ENCODE assay signal across 1 cellular context in genomic region chr17:68035523-68036303, GRCh38.
TF ChIP-seq lines count a peak whose summit lies in the region.

KPNA2 (plus strand) TSS chr17:68035735; CDS start chr17:68037133, 1,398 bp downstream.

TF ChIP-seq in GM12878, 131 proteins besides CTCF, POLR2A, EP300 and RAD21 (continued from another document):
- TF ChIP-seq, protein P1, sequence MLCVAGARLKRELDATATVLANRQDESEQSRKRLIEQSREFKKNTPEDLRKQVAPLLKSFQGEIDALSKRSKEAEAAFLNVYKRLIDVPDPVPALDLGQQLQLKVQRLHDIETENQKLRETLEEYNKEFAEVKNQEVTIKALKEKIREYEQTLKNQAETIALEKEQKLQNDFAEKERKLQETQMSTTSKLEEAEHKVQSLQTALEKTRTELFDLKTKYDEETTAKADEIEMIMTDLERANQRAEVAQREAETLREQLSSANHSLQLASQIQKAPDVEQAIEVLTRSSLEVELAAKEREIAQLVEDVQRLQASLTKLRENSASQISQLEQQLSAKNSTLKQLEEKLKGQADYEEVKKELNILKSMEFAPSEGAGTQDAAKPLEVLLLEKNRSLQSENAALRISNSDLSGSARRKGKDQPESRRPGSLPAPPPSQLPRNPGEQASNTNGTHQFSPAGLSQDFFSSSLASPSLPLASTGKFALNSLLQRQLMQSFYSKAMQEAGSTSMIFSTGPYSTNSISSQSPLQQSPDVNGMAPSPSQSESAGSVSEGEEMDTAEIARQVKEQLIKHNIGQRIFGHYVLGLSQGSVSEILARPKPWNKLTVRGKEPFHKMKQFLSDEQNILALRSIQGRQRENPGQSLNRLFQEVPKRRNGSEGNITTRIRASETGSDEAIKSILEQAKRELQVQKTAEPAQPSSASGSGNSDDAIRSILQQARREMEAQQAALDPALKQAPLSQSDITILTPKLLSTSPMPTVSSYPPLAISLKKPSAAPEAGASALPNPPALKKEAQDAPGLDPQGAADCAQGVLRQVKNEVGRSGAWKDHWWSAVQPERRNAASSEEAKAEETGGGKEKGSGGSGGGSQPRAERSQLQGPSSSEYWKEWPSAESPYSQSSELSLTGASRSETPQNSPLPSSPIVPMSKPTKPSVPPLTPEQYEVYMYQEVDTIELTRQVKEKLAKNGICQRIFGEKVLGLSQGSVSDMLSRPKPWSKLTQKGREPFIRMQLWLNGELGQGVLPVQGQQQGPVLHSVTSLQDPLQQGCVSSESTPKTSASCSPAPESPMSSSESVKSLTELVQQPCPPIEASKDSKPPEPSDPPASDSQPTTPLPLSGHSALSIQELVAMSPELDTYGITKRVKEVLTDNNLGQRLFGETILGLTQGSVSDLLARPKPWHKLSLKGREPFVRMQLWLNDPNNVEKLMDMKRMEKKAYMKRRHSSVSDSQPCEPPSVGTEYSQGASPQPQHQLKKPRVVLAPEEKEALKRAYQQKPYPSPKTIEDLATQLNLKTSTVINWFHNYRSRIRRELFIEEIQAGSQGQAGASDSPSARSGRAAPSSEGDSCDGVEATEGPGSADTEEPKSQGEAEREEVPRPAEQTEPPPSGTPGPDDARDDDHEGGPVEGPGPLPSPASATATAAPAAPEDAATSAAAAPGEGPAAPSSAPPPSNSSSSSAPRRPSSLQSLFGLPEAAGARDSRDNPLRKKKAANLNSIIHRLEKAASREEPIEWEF (IDR thresholded peaks at IDR 0.05; ENCODE audit: insufficient replicate concordance, low read depth, low read length): no peak
- TF ChIP-seq PML (IDR thresholded peaks at IDR 0.05; ENCODE audit: low read length) (peak; percentile 90; the same call in 1 of the 2 replicates), MEF2A (IDR thresholded peaks at IDR 0.05; ENCODE audit: insufficient read depth, low read depth, low read length) (peak; percentile 15; the same call in 1 of the 2 replicates), ATF7 (IDR thresholded peaks at IDR 0.05; ENCODE audit: low read depth) (no peak), POU2F2 (IDR thresholded peaks at IDR 0.05; ENCODE audit: borderline replicate concordance, low read depth, low read length) (peak; percentile 93), PAX8 (IDR thresholded peaks at IDR 0.05) (no peak), PAX5 (IDR thresholded peaks at IDR 0.05; ENCODE audit: borderline replicate concordance, low read depth, low read length) (0 out of 2 replicates have a peak, but pooled peaks have one; percentile 24), MEF2B (IDR thresholded peaks at IDR 0.05; ENCODE audit: partially characterized antibody, poor library complexity, severe bottlenecking) (peak; percentile 8), JUNB (IDR thresholded peaks at IDR 0.05) (no peak), SMARCA5 (IDR thresholded peaks at IDR 0.05) (no peak), SRF (IDR thresholded peaks at IDR 0.05; ENCODE audit: low read depth in 2 of 2, low read length in 2 of 2) (no peak), FOS (IDR thresholded peaks at IDR 0.05; ENCODE audit: borderline replicate concordance, extremely low read depth, insufficient read length) (peak; percentile 20), ZSCAN29 (IDR thresholded peaks at IDR 0.05) (0 out of 2 replicates have a peak, but pooled peaks have one; percentile 8), ZBTB4 (CRISPR knock-in tag; IDR thresholded peaks at IDR 0.05) (no peak), SMAD5 (IDR thresholded peaks at IDR 0.05; ENCODE audit: low read depth) (peak; percentile 77), TCF12 (IDR thresholded peaks at IDR 0.05; ENCODE audit: low read depth, low read length) (0 out of 2 replicates have a peak, but pooled peaks have one; percentile 6), NR2C2 (IDR thresholded peaks at IDR 0.05; ENCODE audit: borderline replicate concordance, control insufficient read depth, insufficient read length, low read depth) (no peak), SIN3A (IDR thresholded peaks at IDR 0.05; ENCODE audit: low read depth, low read length) (peak; percentile 97), SREBF1 (IDR thresholded peaks at IDR 0.05; ENCODE audit: low read length) (no peak), SMC3 (IDR thresholded peaks at IDR 0.05; ENCODE audit: borderline replicate concordance, low read length) (no peak), SUZ12 (IDR thresholded peaks at IDR 0.05; ENCODE audit: unreplicated experiment) (no peak), BCL11A (IDR thresholded peaks at IDR 0.05; ENCODE audit: low read depth, low read length) (no peak), MAX (IDR thresholded peaks at IDR 0.05; ENCODE audit: low read depth, low read length) (peak; percentile 85; the same call in 1 of the 2 replicates), BHLHE40 (IDR thresholded peaks at IDR 0.05; ENCODE audit: borderline replicate concordance in 1 of 2, low read depth in 2 of 2, low read length in 1 of 2) (peak; percentile 89 to 96), TCF7 (IDR thresholded peaks at IDR 0.05; ENCODE audit: borderline replicate concordance) (no peak), IRF4 (IDR thresholded peaks at IDR 0.05; ENCODE audit: low read depth, low read length) (no peak), SP1 (IDR thresholded peaks at IDR 0.05; ENCODE audit: low read depth, low read length) (peak; percentile 79), SREBF2 (IDR thresholded peaks at IDR 0.05; ENCODE audit: low read length) (no peak), LARP7 (IDR thresholded peaks at IDR 0.05) (peak; percentile 82), NFXL1 (IDR thresholded peaks at IDR 0.05; ENCODE audit: borderline replicate concordance) (no peak), STAT3 (IDR thresholded peaks at IDR 0.05; ENCODE audit: low read depth, low read length) (no peak), HDGF (IDR thresholded peaks at IDR 0.05) (0 out of 2 replicates have a peak, but pooled peaks have one; percentile 58), BRCA1 (IDR thresholded peaks at IDR 0.05; ENCODE audit: low read depth, low read length) (peak; percentile 68; the same call in 1 of the 2 replicates), EGR1 (IDR thresholded peaks at IDR 0.05; ENCODE audit: borderline replicate concordance in 1 of 2, low read depth in 2 of 2, low read length in 2 of 2) (peak in 1 of 2 experiments; percentile 37; a peak in 1 of 3 replicates), MXI1 (IDR thresholded peaks at IDR 0.05; ENCODE audit: low read depth, low read length) (peak; percentile 98), NR2F1 (conservative IDR thresholded peaks at IDR 0.05) (peak; percentile 24; the same call in 1 of the 2 replicates)
- TF ChIP-seq, protein P2, sequence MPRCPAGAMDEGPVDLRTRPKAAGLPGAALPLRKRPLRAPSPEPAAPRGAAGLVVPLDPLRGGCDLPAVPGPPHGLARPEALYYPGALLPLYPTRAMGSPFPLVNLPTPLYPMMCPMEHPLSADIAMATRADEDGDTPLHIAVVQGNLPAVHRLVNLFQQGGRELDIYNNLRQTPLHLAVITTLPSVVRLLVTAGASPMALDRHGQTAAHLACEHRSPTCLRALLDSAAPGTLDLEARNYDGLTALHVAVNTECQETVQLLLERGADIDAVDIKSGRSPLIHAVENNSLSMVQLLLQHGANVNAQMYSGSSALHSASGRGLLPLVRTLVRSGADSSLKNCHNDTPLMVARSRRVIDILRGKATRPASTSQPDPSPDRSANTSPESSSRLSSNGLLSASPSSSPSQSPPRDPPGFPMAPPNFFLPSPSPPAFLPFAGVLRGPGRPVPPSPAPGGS (IDR thresholded peaks at IDR 0.05; ENCODE audit: borderline replicate concordance, insufficient read depth, low read depth, low read length, poor library complexity, severe bottlenecking): no peak
- TF ChIP-seq, protein P3, sequence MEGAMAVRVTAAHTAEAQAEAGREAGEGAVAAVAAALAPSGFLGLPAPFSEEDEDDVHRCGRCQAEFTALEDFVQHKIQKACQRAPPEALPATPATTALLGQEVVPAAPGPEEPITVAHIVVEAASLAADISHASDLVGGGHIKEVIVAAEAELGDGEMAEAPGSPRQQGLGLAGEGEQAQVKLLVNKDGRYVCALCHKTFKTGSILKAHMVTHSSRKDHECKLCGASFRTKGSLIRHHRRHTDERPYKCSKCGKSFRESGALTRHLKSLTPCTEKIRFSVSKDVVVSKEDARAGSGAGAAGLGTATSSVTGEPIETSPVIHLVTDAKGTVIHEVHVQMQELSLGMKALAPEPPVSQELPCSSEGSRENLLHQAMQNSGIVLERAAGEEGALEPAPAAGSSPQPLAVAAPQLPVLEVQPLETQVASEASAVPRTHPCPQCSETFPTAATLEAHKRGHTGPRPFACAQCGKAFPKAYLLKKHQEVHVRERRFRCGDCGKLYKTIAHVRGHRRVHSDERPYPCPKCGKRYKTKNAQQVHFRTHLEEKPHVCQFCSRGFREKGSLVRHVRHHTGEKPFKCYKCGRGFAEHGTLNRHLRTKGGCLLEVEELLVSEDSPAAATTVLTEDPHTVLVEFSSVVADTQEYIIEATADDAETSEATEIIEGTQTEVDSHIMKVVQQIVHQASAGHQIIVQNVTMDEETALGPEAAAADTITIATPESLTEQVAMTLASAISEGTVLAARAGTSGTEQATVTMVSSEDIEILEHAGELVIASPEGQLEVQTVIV (IDR thresholded peaks at IDR 0.05; ENCODE audit: borderline replicate concordance, partially characterized antibody): peak; percentile 18
